ENCODE assay signal across 8 cellular contexts in genomic region chr12:92973614-92974013, GRCh38. TPM values are rescaled to one million over a fixed set of nuclear protein-coding genes. Genes with fewer than 3 reads are reported as not detected.
A peak's percentile ranks its signal among the peaks of the same experiment; 100 is the strongest.
DNase-seq lines count a peak whose midpoint lies in the region; ATAC-seq and TF ChIP-seq lines count a peak whose summit lies in the region.

No MANE protein-coding gene starts in this region.

- no peak overlapping the region for H2AFZ ChIP-seq in DND-41 (ENCODE audit: low read depth, low read length)

- H3K27ac ChIP-seq in DND-41 (ENCODE audit: low read length) (no peak overlapping the region), adrenal gland (no peak overlapping the region)

- H3K27me3 ChIP-seq in DND-41 (ENCODE audit: insufficient read depth, low read length, poor library complexity) (no peaks in the 10 kb centered on the region), adrenal gland (no peaks in the 10 kb centered on the region)

- DNase-seq in DND-41, result no peak
- peak; percentile 64 for DNase-seq in LoVo (ENCODE audit: low spot score)
- DNase-seq in fibroblast of peridontal ligament (ENCODE audit: extremely low read depth), result peak; percentile 91
- DNase-seq in adrenal gland, result no peak
- no peak for DNase-seq in GDM1 (lab: John Stamatoyannopoulos, UW)
- DNase-seq in NCI-H446 treated with DMSO at 0.1 percent for 48 hours (lab: John Stamatoyannopoulos, UW), result no peak
- DNase-seq in NCI-H446 (lab: John Stamatoyannopoulos, UW), result no peak

- 75 to 93% (median 86%) methylated on average over 1 of the region's 1 CpG for WGBS in adrenal gland, 4 donors

- H3K4me2 ChIP-seq in DND-41 (ENCODE audit: insufficient read depth, low read length), result no peak overlapping the region

- H3K36me3 ChIP-seq in DND-41 (ENCODE audit: insufficient read depth, low read length) (no peaks in the 10 kb centered on the region), adrenal gland (replicated peaks in 1 of 2) (no peaks in the 10 kb centered on the region)

- intact Hi-C loops in adrenal gland (cut with DNase I), result no loop called here

- H3K9me3 ChIP-seq in DND-41 (ENCODE audit: insufficient read depth, low read length, severe bottlenecking), result no peaks in the 10 kb centered on the region
- H3K9me3 ChIP-seq in adrenal gland (replicated peaks in 1 of 3), result no peaks in the 10 kb centered on the region

- TF ChIP-seq CTCF in DND-41 (IDR thresholded peaks at IDR 0.05; ENCODE audit: borderline replicate concordance, extremely low read depth, low read length, poor library complexity, severe bottlenecking) (no peak), adrenal gland (IDR thresholded peaks at IDR 0.05) (no peak)

- ATAC-seq in DND-41 (ENCODE audit: insufficient read depth, low read depth) (peak; percentile 40; the same call in 1 of the 3 replicates), GM21528 (IDR thresholded peaks at IDR 0.05; ENCODE audit: low FRiP score, unreplicated experiment) (peak; percentile 47)

- H3K79me2 ChIP-seq in DND-41 (ENCODE audit: insufficient read depth, low read length), result no peaks in the 10 kb centered on the region

- TF ChIP-seq POLR2A in adrenal gland (IDR thresholded peaks at IDR 0.05), result no peak

- H3K4me1 ChIP-seq in DND-41 (ENCODE audit: insufficient read depth, low read length), result peaks cover 5% of the 10 kb centered on the region; the same call in 1 of the 2 replicates
- peaks cover 11 to 15% of the 10 kb centered on the region in 2 donors for H3K4me1 ChIP-seq in adrenal gland (replicated peaks in 1 of 2)

- no peaks in the 10 kb centered on the region for H4K20me1 ChIP-seq in DND-41 (ENCODE audit: insufficient read depth, low read length)

- no peak overlapping the region for H3K9ac ChIP-seq in DND-41 (ENCODE audit: low read depth, low read length)

- H3K4me3 ChIP-seq in DND-41 (ENCODE audit: low read depth in 1 of 2, low read length in 2 of 2), result no peak overlapping the region
- no peak overlapping the region for H3K4me3 ChIP-seq in adrenal gland

RNA-seq across cellular contexts. Expression of gene EEA1, which starts 44.5 kb away (rescaled TPM):
- 10 to 100 TPM; 11.0 to 36.9 (median 24.9) TPM for total RNA-seq in adrenal gland
- polyA plus RNA-seq in adrenal gland, result 10 to 100 TPM in 1 of 3 donors, 1 to 10 TPM in 2; 2.5 to 28.6 (median 5.1) TPM

Comparison
In these comparisons a context has a peak if more than half of its experiments do, and no peak if none do; other contexts are left out.
1. DNase-seq: peak in LoVo (single experiment) and fibroblast of peridontal ligament (single experiment); none in DND-41 (single experiment), adrenal gland (0 of 7), GDM1 (single experiment), NCI-H446 treated with DMSO at 0.1 percent for 48 hours (single experiment) and NCI-H446 (0 of 2).